28 cellular contexts compared by ENCODE assay signal in the genomic region with DNA sequence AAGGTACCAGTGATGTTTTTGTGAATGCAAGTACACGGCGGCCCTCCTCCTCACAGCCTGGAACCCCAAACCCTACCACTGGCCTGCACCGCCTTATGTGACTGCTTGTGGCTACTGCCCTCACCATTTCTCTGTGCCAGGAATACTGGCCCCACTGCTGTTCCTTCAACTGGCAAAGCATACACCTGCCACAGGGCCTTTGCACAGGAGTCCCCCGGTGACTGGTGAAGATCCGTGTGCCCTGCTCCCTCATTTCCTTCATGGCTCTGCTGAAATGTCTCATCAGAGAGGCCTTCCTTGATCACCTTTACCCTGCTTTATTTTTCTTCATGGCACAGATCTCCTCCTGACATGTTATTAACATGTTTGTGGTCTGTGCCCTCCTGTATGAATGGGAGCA.
"Had no signal": no experiment of that assay in that cellular context is flagged by ENCODE, and none has a peak within 500 bp of the region (broad histone marks: within the 10 kb centered on the region; RNA-seq: fewer than 3 reads in every experiment).

No MANE protein-coding gene starts in this region.

- H3K9me3 Mint-ChIP-seq: stimulated activated effector memory CD8-positive, alpha-beta T cell treated with anti-CD3 and anti-CD28 coated beads, Interleukin-12 subunit alpha, Interleukin-12 subunit beta, amount 100 ng/mL, for 72 hours; stimulated activated memory B cell treated with anti-CD40 and anti-IgM and Interleukin-4, amounts not matched to agents 10 μg/mL and 1 μg/mL and 100 μg/mL, for 72 hours; stimulated activated naive CD8-positive, alpha-beta T cell treated with anti-CD3 and anti-CD28 coated beads, Interleukin-15, amount 100 ng/mL, for 72 hours; stimulated activated naive CD8-positive, alpha-beta T cell treated with anti-CD3 and anti-CD28 coated beads, Interleukin-15, Interleukin-2, amounts not matched to agents 100 ng/mL and 50 ng/mL, for 24 hours had no signal

- H3K4me3 Mint-ChIP-seq: stimulated activated effector memory CD8-positive, alpha-beta T cell treated with anti-CD3 and anti-CD28 coated beads, Interleukin-12 subunit alpha, Interleukin-12 subunit beta, amount 100 ng/mL, for 72 hours; stimulated activated memory B cell treated with anti-CD40 and anti-IgM and Interleukin-4, amounts not matched to agents 10 μg/mL and 1 μg/mL and 100 μg/mL, for 72 hours; stimulated activated naive B cell treated with anti-CD40 and anti-IgM and Interleukin-4, amounts not matched to agents 10 μg/mL and 1 μg/mL and 100 μg/mL, for 72 hours; stimulated activated naive CD8-positive, alpha-beta T cell treated with anti-CD3 and anti-CD28 coated beads, Interleukin-15, amount 100 ng/mL, for 72 hours; stimulated activated naive CD8-positive, alpha-beta T cell treated with anti-CD3 and anti-CD28 coated beads, Interleukin-15, Interleukin-2, amounts not matched to agents 100 ng/mL and 50 ng/mL, for 24 hours; type B pancreatic cell had no signal

- DNase-seq: stimulated activated CD4-positive, alpha-beta T cell treated with anti-CD3 and anti-CD28 coated beads, Interleukin-2, amount 100 ng/mL, for 48 hours; stimulated activated CD4-positive, alpha-beta T cell treated with anti-CD3 and anti-CD28 coated beads, Interleukin-4, amount 100 ng/mL, for 1 hour; stimulated activated CD4-positive, alpha-beta T cell treated with anti-CD3 and anti-CD28 coated beads, Interleukin-4, amount 100 ng/mL, for 24 hours; stimulated activated CD4-positive, alpha-beta T cell treated with anti-CD3 and anti-CD28 coated beads, Interleukin-4, amount 100 ng/mL, for 4 hours; stimulated activated CD8-positive, alpha-beta memory T cell treated with anti-CD3 and anti-CD28 coated beads, Interleukin-4, amount 100 ng/mL, for 48 hours; stimulated activated naive B cell treated with anti-CD40 and anti-IgM and Interleukin-4, amounts not matched to agents 10 μg/mL and 1 μg/mL and 100 μg/mL, for 72 hours; stimulated activated naive CD4-positive, alpha-beta T cell; stimulated activated naive CD4-positive, alpha-beta T cell treated with Interleukin-2 at 50 U/mL for 16 hours; stimulated activated naive CD8-positive, alpha-beta T cell treated with anti-CD3 and anti-CD28 coated beads, Interleukin-15, amount 100 ng/mL, for 72 hours; stimulated activated naive CD8-positive, alpha-beta T cell treated with anti-CD3 and anti-CD28 coated beads, Interleukin-15, Interleukin-2, amounts not matched to agents 100 U/mL and 50 U/mL, for 24 hours; stomach; substantia nigra; testis; thyroid gland; tibial artery; transverse colon; trophoblast cell; upper lobe of left lung; upper lobe of right lung; uterus had no signal

- H3K27me3 Mint-ChIP-seq: stimulated activated memory B cell treated with anti-CD40 and anti-IgM and Interleukin-4, amounts not matched to agents 10 μg/mL and 1 μg/mL and 100 μg/mL, for 72 hours; stimulated activated naive CD8-positive, alpha-beta T cell treated with anti-CD3 and anti-CD28 coated beads, Interleukin-15, amount 100 ng/mL, for 72 hours; stimulated activated naive CD8-positive, alpha-beta T cell treated with anti-CD3 and anti-CD28 coated beads, Interleukin-15, Interleukin-2, amounts not matched to agents 100 ng/mL and 50 ng/mL, for 24 hours; type B pancreatic cell had no signal

- H3K4me3 ChIP-seq: stomach, suprapubic skin, testis, thyroid gland, tibial artery, tibial nerve, transverse colon, upper lobe of left lung, upper lobe of right lung, uterus, vagina had no signal

- H3K27ac ChIP-seq: stomach, suprapubic skin, testis, thyroid gland, tibial nerve, transverse colon, upper lobe of left lung, upper lobe of right lung, uterus, vagina had no signal

- H3K4me1 ChIP-seq: suprapubic skin, testis, tibial nerve, transverse colon, upper lobe of left lung, upper lobe of right lung, uterus, vagina had no signal

- H3K36me3 ChIP-seq: suprapubic skin, thyroid gland, tibial artery, tibial nerve, transverse colon, upper lobe of left lung, upper lobe of right lung, uterus, vagina had no signal

- H3K4me1 Mint-ChIP-seq: stimulated activated effector memory CD8-positive, alpha-beta T cell treated with anti-CD3 and anti-CD28 coated beads, Interleukin-12 subunit alpha, Interleukin-12 subunit beta, amount 100 ng/mL, for 72 hours; stimulated activated naive CD8-positive, alpha-beta T cell treated with anti-CD3 and anti-CD28 coated beads, Interleukin-15, amount 100 ng/mL, for 72 hours had no signal

- FAIRE-seq: urothelium cell line had no signal

- H3K9me3 ChIP-seq: stomach, suprapubic skin, testis, thyroid gland, tibial artery, tibial nerve, transverse colon, upper lobe of left lung, upper lobe of right lung, uterus, vagina had no signal

- H3K27ac Mint-ChIP-seq: stimulated activated effector memory CD8-positive, alpha-beta T cell treated with anti-CD3 and anti-CD28 coated beads, Interleukin-12 subunit alpha, Interleukin-12 subunit beta, amount 100 ng/mL, for 72 hours; stimulated activated memory B cell treated with anti-CD40 and anti-IgM and Interleukin-4, amounts not matched to agents 10 μg/mL and 1 μg/mL and 100 μg/mL, for 72 hours; stimulated activated naive B cell treated with anti-CD40 and anti-IgM and Interleukin-4, amounts not matched to agents 10 μg/mL and 1 μg/mL and 100 μg/mL, for 72 hours; stimulated activated naive CD8-positive, alpha-beta T cell treated with anti-CD3 and anti-CD28 coated beads, Interleukin-15, amount 100 ng/mL, for 72 hours; stimulated activated naive CD8-positive, alpha-beta T cell treated with anti-CD3 and anti-CD28 coated beads, Interleukin-15, Interleukin-2, amounts not matched to agents 100 ng/mL and 50 ng/mL, for 24 hours; type B pancreatic cell had no signal

- H3K27me3 ChIP-seq: stomach, suprapubic skin, testis, thyroid gland, tibial artery, tibial nerve, transverse colon, upper lobe of left lung, upper lobe of right lung, uterus, vagina had no signal

- ATAC-seq: stimulated activated effector memory CD8-positive, alpha-beta T cell treated with anti-CD3 and anti-CD28 coated beads, Interleukin-12 subunit alpha, Interleukin-12 subunit beta, amount 100 ng/mL, for 72 hours; stimulated activated memory B cell treated with anti-CD40 and anti-IgM and Interleukin-4, amounts not matched to agents 10 μg/mL and 1 μg/mL and 100 μg/mL, for 72 hours; stimulated activated naive B cell treated with anti-CD40 and anti-IgM and Interleukin-4, amounts not matched to agents 10 μg/mL and 1 μg/mL and 100 μg/mL, for 72 hours; stimulated activated naive CD8-positive, alpha-beta T cell treated with anti-CD3 and anti-CD28 coated beads, Interleukin-15, amount 100 ng/mL, for 72 hours; stimulated activated naive CD8-positive, alpha-beta T cell treated with anti-CD3 and anti-CD28 coated beads, Interleukin-15, Interleukin-2, amounts not matched to agents 100 U/mL and 50 U/mL, for 24 hours; upper lobe of right lung had no signal

- H3K36me3 Mint-ChIP-seq: stimulated activated effector memory CD8-positive, alpha-beta T cell treated with anti-CD3 and anti-CD28 coated beads, Interleukin-12 subunit alpha, Interleukin-12 subunit beta, amount 100 ng/mL, for 72 hours; type B pancreatic cell had no signal
